26 cellular contexts compared by ENCODE assay signal in the genomic region with DNA sequence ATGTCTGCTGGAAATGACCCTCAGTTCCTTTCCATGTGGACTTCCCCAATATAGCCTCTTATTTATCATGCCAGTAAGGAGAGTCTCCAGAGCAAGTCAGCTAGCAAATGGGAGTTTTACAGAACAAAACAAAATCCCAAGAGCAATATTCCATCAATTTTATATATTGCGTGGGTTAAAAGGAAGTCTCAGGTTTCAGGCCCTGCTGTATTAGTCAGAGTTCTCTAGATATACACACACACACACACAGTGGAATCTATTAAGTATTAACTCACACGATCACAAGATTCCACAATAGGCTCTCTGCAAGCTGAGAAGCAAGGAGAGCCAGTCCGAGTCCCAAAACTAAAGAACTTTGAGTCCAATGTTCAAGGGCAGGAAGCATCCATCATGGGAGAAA.
DNase-seq lines count a peak whose midpoint lies in the region; ATAC-seq and TF ChIP-seq lines count a peak whose summit lies in the region.
"Had no signal": no experiment of that assay in that cellular context is flagged by ENCODE, and none has a peak within 500 bp of the region (broad histone marks: within the 10 kb centered on the region; RNA-seq: fewer than 3 reads in every experiment).

No MANE protein-coding gene starts in this region.

- TF ChIP-seq CTCF in progenitor cell of endocrine pancreas (IDR thresholded peaks at IDR 0.05; ENCODE audit: unreplicated experiment) (no peak), nephron progenitor cell (IDR thresholded peaks at IDR 0.05) (no peak)

- H3K27me3 Mint-ChIP-seq in progenitor cell of endocrine pancreas (no peaks in the 10 kb centered on the region), nephron progenitor cell (ENCODE audit: low read depth, poor library complexity) (no peaks in the 10 kb centered on the region)
- H3K27me3 Mint-ChIP-seq: activated T-helper 17 cell treated with anti-CD3 and anti-CD28 coated beads, Interleukin-2, amount 50 U/mL, for 72 hours; CD4-positive, alpha-beta memory T cell had no signal

- H3K36me3 Mint-ChIP-seq in progenitor cell of endocrine pancreas (ENCODE audit: insufficient read depth) (no peaks in the 10 kb centered on the region), nephron progenitor cell (ENCODE audit: low read depth) (no peaks in the 10 kb centered on the region)
- H3K36me3 Mint-ChIP-seq: activated naive CD4-positive, alpha-beta T cell treated with anti-CD3 and anti-CD28 coated beads, Interleukin-2, amount 50 U/mL, for 72 hours; CD4-positive, alpha-beta memory T cell; stimulated activated effector memory CD8-positive, alpha-beta T cell treated with anti-CD3 and anti-CD28 coated beads, Interleukin-12 subunit alpha, Interleukin-12 subunit beta, amount 100 ng/mL, for 72 hours; WTC11 had no signal

- DNase-seq in HCEC 1CT: peak; percentile 75
- DNase-seq in amniotic epithelial cell (ENCODE audit: low read depth): peak; percentile 2
- peak; percentile 1 for DNase-seq in fibroblast of the conjunctiva (ENCODE audit: low read depth)
- peak; percentile 52 for DNase-seq in skeletal muscle cell (ENCODE audit: low read depth)
- no peak for DNase-seq in GDM1 (lab: John Stamatoyannopoulos, UW)
- no peak for DNase-seq in progenitor cell of endocrine pancreas (ENCODE audit: low spot score, unreplicated experiment)
- no peak for DNase-seq in nephron progenitor cell
- DNase-seq: body of pancreas; CD4-positive, alpha-beta memory T cell; colonic mucosa; foreskin melanocyte; hippocampal formation; MG63; NCI-H1417 treated with DMSO at 0.1 percent for 48 hours; NCI-H524; psoas muscle; small intestine; stimulated activated CD4-positive, alpha-beta T cell treated with anti-CD3 and anti-CD28 coated beads, Interleukin-2, amount 100 ng/mL, for 24 hours had no signal

- no peak overlapping the region for H3K27ac Mint-ChIP-seq in progenitor cell of endocrine pancreas
- no peak overlapping the region for H3K27ac Mint-ChIP-seq in nephron progenitor cell
- H3K27ac Mint-ChIP-seq: activated naive CD4-positive, alpha-beta T cell treated with anti-CD3 and anti-CD28 coated beads, Interleukin-2, amount 50 U/mL, for 72 hours; activated T-helper 17 cell treated with anti-CD3 and anti-CD28 coated beads, Interleukin-2, amount 50 U/mL, for 72 hours; CD4-positive, alpha-beta memory T cell; stimulated activated effector memory CD8-positive, alpha-beta T cell treated with anti-CD3 and anti-CD28 coated beads, Interleukin-12 subunit alpha, Interleukin-12 subunit beta, amount 100 ng/mL, for 72 hours; T-helper 2 cell treated with Interferon-gamma antibody and Interleukin-4, amounts not matched to agents 5 μg/mL and 100 μg/mL, for 36 hours; WTC11 had no signal

- H3K4me3 Mint-ChIP-seq in progenitor cell of endocrine pancreas (ENCODE audit: low read depth) (no peak overlapping the region), nephron progenitor cell (no peak overlapping the region)
- H3K4me3 Mint-ChIP-seq: activated T-helper 17 cell treated with anti-CD3 and anti-CD28 coated beads, Interleukin-2, amount 50 U/mL, for 72 hours; CD4-positive, alpha-beta memory T cell; neural crest cell; stimulated activated effector memory CD8-positive, alpha-beta T cell treated with anti-CD3 and anti-CD28 coated beads, Interleukin-12 subunit alpha, Interleukin-12 subunit beta, amount 100 ng/mL, for 72 hours; T-helper 2 cell treated with Interferon-gamma antibody and Interleukin-4, amounts not matched to agents 5 μg/mL and 100 μg/mL, for 36 hours; WTC11 had no signal

- H3K9me3 Mint-ChIP-seq in progenitor cell of endocrine pancreas (ENCODE audit: low read depth): no peaks in the 10 kb centered on the region
- H3K9me3 Mint-ChIP-seq in nephron progenitor cell: no peaks in the 10 kb centered on the region
- H3K9me3 Mint-ChIP-seq: activated naive CD4-positive, alpha-beta T cell treated with anti-CD3 and anti-CD28 coated beads, Interleukin-2, amount 50 U/mL, for 72 hours; activated T-helper 17 cell treated with anti-CD3 and anti-CD28 coated beads, Interleukin-2, amount 50 U/mL, for 72 hours; neural crest cell; T-helper 2 cell treated with Interferon-gamma antibody and Interleukin-4, amounts not matched to agents 5 μg/mL and 100 μg/mL, for 36 hours had no signal

- H3K4me1 Mint-ChIP-seq in progenitor cell of endocrine pancreas (ENCODE audit: low read depth): peaks cover 4% of the 10 kb centered on the region
- H3K4me1 Mint-ChIP-seq in nephron progenitor cell: no peaks in the 10 kb centered on the region
- H3K4me1 Mint-ChIP-seq: activated T-helper 17 cell treated with anti-CD3 and anti-CD28 coated beads, Interleukin-2, amount 50 U/mL, for 72 hours; CD4-positive, alpha-beta memory T cell; neural crest cell; stimulated activated effector memory CD8-positive, alpha-beta T cell treated with anti-CD3 and anti-CD28 coated beads, Interleukin-12 subunit alpha, Interleukin-12 subunit beta, amount 100 ng/mL, for 72 hours had no signal

- ATAC-seq in HG02840 (IDR thresholded peaks at IDR 0.05; ENCODE audit: low FRiP score, unreplicated experiment): no peak
- ATAC-seq: activated naive CD4-positive, alpha-beta T cell treated with anti-CD3 and anti-CD28 coated beads, Interleukin-2, amount 50 U/mL, for 72 hours; activated T-helper 17 cell treated with anti-CD3 and anti-CD28 coated beads, Interleukin-2, amount 50 U/mL, for 72 hours; body of pancreas; psoas muscle; stimulated activated effector memory CD8-positive, alpha-beta T cell treated with anti-CD3 and anti-CD28 coated beads, Interleukin-12 subunit alpha, Interleukin-12 subunit beta, amount 100 ng/mL, for 72 hours; WTC11 had no signal

- H3K4me3 ChIP-seq in skeletal muscle cell (ENCODE audit: low read depth, low read length): no peak overlapping the region
- H3K4me3 ChIP-seq: body of pancreas, colonic mucosa, MG63, psoas muscle, thoracic aorta had no signal

Comparison
In these comparisons a context has a peak if more than half of its experiments do, and no peak if none do; other contexts are left out.
1. DNase-seq: peak in HCEC 1CT (single experiment), amniotic epithelial cell (single experiment), fibroblast of the conjunctiva (single experiment) and skeletal muscle cell (single experiment); none in GDM1 (single experiment), progenitor cell of endocrine pancreas (single experiment) and nephron progenitor cell (single experiment).